In the genomic region with DNA sequence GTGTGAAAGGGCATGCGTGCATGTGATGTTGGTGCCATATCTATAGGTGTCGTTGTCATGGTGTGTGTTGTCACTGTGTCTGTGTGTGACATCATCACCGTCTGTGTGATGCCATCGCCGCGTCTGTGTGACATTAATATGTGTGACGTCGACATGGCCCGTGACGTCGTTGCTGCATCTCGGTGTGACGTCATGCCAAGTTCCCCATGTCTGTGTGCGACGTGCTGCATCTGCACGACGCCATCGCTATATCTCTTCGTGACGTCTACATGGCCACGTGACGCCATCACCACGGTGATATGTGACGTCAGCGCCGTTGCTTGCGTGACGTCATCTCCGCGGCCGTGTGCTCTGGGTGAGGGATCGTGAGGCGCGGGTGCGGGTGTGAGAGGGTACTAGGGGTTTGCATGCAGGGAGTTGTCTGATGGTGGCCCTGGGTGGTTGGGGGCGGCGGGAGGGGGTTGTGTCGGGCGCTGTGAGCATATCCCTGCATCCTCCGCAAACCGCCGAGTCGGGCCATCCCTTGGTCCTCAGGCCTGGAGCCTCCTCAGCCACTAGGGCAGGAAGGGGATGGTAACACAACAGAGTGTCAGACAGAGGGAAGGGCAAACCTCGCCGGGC, we compare ENCODE assay signal across 1 cellular context.
TF ChIP-seq lines count a peak whose summit lies in the region.

No MANE protein-coding gene starts in this region.

TF ChIP-seq in K562, 482 proteins besides CTCF, POLR2A, EP300 and RAD21 (continued from another document and continues in another):
- TF ChIP-seq, protein P1, sequence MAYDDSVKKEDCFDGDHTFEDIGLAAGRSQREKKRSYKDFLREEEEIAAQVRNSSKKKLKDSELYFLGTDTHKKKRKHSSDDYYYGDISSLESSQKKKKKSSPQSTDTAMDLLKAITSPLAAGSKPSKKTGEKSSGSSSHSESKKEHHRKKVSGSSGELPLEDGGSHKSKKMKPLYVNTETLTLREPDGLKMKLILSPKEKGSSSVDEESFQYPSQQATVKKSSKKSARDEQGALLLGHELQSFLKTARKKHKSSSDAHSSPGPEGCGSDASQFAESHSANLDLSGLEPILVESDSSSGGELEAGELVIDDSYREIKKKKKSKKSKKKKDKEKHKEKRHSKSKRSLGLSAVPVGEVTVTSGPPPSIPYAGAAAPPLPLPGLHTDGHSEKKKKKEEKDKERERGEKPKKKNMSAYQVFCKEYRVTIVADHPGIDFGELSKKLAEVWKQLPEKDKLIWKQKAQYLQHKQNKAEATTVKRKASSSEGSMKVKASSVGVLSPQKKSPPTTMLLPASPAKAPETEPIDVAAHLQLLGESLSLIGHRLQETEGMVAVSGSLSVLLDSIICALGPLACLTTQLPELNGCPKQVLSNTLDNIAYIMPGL (CRISPR knock-in tag; IDR thresholded peaks at IDR 0.05) = no peak
- TF ChIP-seq TBL1XR1 (IDR thresholded peaks at IDR 0.05; ENCODE audit: low read length in 2 of 2) (peak in 1 of 2 experiments; percentile 88; a peak in 2 of 4 replicates), ZNF778 (CRISPR knock-in tag; IDR thresholded peaks at IDR 0.05) (no peak), ZNF146 (CRISPR knock-in tag; IDR thresholded peaks at IDR 0.05; ENCODE audit: unreplicated experiment) (no peak), GTF2F1 (IDR thresholded peaks at IDR 0.05; ENCODE audit: low read depth, low read length) (peak; percentile 28; the same call in 1 of the 2 replicates), ETV1 (tag; conservative IDR thresholded peaks at IDR 0.05; ENCODE audit: low read depth) (0 out of 2 replicates have a peak, but pooled peaks have one; percentile 22), GATAD2B (IDR thresholded peaks at IDR 0.05; ENCODE audit: borderline replicate concordance) (no peak), SNIP1 (IDR thresholded peaks at IDR 0.05; ENCODE audit: low read depth) (peak; percentile 53; the same call in 1 of the 2 replicates), FOXK1 (CRISPR knock-in tag; IDR thresholded peaks at IDR 0.05; ENCODE audit: borderline replicate concordance) (0 out of 2 replicates have a peak, but pooled peaks have one; percentile 17), TARDBP (IDR thresholded peaks at IDR 0.05) (peak; percentile 100), GABPB1 (CRISPR knock-in tag; IDR thresholded peaks at IDR 0.05) (peak; percentile 85), SIN3A (IDR thresholded peaks at IDR 0.05; ENCODE audit: borderline replicate concordance in 2 of 2, control insufficient read depth in 1 of 2, low read depth in 2 of 2, low read length in 2 of 2) (no peak), DIDO1 (tag; IDR thresholded peaks at IDR 0.05; ENCODE audit: low read depth) (peak; percentile 11; the same call in 1 of the 2 replicates), KLF10 (CRISPR knock-in tag; IDR thresholded peaks at IDR 0.05) (no peak), NBN (IDR thresholded peaks at IDR 0.05; ENCODE audit: low read depth) (peak; percentile 98), ELF2 (CRISPR knock-in tag; IDR thresholded peaks at IDR 0.05) (no peak), CXXC5 (CRISPR knock-in tag; IDR thresholded peaks at IDR 0.05) (0 out of 2 replicates have a peak, but pooled peaks have one; percentile 36), TEAD1 (CRISPR knock-in tag; IDR thresholded peaks at IDR 0.05) (peak in 1 of 2 experiments; percentile 37; a peak in 1 of 4 replicates)
- TF ChIP-seq, protein P2, sequence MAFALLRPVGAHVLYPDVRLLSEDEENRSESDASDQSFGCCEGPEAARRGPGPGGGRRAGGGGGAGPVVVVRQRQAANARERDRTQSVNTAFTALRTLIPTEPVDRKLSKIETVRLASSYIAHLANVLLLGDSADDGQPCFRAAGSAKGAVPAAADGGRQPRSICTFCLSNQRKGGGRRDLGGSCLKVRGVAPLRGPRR (CRISPR knock-in tag; IDR thresholded peaks at IDR 0.05) = no peak
- TF ChIP-seq, protein P3, sequence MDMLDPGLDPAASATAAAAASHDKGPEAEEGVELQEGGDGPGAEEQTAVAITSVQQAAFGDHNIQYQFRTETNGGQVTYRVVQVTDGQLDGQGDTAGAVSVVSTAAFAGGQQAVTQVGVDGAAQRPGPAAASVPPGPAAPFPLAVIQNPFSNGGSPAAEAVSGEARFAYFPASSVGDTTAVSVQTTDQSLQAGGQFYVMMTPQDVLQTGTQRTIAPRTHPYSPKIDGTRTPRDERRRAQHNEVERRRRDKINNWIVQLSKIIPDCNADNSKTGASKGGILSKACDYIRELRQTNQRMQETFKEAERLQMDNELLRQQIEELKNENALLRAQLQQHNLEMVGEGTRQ (CRISPR knock-in tag; IDR thresholded peaks at IDR 0.05) = peak; percentile 72
- TF ChIP-seq, protein P4, sequence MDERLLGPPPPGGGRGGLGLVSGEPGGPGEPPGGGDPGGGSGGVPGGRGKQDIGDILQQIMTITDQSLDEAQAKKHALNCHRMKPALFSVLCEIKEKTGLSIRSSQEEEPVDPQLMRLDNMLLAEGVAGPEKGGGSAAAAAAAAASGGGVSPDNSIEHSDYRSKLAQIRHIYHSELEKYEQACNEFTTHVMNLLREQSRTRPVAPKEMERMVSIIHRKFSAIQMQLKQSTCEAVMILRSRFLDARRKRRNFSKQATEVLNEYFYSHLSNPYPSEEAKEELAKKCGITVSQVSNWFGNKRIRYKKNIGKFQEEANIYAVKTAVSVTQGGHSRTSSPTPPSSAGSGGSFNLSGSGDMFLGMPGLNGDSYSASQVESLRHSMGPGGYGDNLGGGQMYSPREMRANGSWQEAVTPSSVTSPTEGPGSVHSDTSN (CRISPR knock-in tag; IDR thresholded peaks at IDR 0.05; ENCODE audit: low read depth) = no peak
- TF ChIP-seq, protein P4 (tag; conservative IDR thresholded peaks at IDR 0.05; ENCODE audit: low read depth) = no peak
- TF ChIP-seq, protein P5, sequence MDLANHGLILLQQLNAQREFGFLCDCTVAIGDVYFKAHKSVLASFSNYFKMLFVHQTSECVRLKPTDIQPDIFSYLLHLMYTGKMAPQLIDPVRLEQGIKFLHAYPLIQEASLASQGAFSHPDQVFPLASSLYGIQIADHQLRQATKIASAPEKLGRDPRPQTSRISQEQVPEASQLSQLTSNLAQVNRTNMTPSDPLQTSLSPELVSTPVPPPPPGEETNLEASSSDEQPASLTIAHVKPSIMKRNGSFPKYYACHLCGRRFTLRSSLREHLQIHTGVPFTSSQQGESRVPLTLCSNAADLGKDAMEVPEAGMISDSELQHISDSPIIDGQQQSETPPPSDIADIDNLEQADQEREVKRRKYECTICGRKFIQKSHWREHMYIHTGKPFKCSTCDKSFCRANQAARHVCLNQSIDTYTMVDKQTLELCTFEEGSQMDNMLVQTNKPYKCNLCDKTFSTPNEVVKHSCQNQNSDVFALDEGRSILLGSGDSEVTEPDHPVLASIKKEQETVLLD (IDR thresholded peaks at IDR 0.05) = peak; percentile 55; the same call in 1 of the 2 replicates
- TF ChIP-seq, protein P6, sequence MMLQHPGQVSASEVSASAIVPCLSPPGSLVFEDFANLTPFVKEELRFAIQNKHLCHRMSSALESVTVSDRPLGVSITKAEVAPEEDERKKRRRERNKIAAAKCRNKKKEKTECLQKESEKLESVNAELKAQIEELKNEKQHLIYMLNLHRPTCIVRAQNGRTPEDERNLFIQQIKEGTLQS (IDR thresholded peaks at IDR 0.05) = peak; percentile 97
- TF ChIP-seq, protein P6 (CRISPR knock-in tag; conservative IDR thresholded peaks at IDR 0.05) = no peak
- TF ChIP-seq, protein P7, sequence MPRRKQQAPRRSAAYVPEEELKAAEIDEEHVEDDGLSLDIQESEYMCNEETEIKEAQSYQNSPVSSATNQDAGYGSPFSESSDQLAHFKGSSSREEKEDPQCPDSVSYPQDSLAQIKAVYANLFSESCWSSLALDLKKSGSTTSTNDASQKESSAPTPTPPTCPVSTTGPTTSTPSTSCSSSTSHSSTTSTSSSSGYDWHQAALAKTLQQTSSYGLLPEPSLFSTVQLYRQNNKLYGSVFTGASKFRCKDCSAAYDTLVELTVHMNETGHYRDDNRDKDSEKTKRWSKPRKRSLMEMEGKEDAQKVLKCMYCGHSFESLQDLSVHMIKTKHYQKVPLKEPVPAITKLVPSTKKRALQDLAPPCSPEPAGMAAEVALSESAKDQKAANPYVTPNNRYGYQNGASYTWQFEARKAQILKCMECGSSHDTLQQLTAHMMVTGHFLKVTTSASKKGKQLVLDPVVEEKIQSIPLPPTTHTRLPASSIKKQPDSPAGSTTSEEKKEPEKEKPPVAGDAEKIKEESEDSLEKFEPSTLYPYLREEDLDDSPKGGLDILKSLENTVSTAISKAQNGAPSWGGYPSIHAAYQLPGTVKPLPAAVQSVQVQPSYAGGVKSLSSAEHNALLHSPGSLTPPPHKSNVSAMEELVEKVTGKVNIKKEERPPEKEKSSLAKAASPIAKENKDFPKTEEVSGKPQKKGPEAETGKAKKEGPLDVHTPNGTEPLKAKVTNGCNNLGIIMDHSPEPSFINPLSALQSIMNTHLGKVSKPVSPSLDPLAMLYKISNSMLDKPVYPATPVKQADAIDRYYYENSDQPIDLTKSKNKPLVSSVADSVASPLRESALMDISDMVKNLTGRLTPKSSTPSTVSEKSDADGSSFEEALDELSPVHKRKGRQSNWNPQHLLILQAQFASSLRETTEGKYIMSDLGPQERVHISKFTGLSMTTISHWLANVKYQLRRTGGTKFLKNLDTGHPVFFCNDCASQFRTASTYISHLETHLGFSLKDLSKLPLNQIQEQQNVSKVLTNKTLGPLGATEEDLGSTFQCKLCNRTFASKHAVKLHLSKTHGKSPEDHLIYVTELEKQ (CRISPR knock-in tag; IDR thresholded peaks at IDR 0.05) = no peak
- TF ChIP-seq, protein P8, sequence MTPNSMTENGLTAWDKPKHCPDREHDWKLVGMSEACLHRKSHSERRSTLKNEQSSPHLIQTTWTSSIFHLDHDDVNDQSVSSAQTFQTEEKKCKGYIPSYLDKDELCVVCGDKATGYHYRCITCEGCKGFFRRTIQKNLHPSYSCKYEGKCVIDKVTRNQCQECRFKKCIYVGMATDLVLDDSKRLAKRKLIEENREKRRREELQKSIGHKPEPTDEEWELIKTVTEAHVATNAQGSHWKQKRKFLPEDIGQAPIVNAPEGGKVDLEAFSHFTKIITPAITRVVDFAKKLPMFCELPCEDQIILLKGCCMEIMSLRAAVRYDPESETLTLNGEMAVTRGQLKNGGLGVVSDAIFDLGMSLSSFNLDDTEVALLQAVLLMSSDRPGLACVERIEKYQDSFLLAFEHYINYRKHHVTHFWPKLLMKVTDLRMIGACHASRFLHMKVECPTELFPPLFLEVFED (CRISPR knock-in tag; conservative IDR thresholded peaks at IDR 0.05) = no peak
